ENCODE assay signal across 8 cellular contexts in genomic region chr7:157011333-157012112, GRCh38. TPM values are rescaled to one million over a fixed set of nuclear protein-coding genes. Genes with fewer than 3 reads are reported as not detected.
A peak's percentile ranks its signal among the peaks of the same experiment; 100 is the strongest.
DNase-seq lines count a peak whose midpoint lies in the region; ATAC-seq and TF ChIP-seq lines count a peak whose summit lies in the region.

No MANE protein-coding gene starts in this region.

- H3K27ac Mint-ChIP-seq in type B pancreatic cell = peak overlapping the region; percentile 8

- no peaks in the 10 kb centered on the region for H3K36me3 Mint-ChIP-seq in type B pancreatic cell

- H3K4me1 Mint-ChIP-seq in type B pancreatic cell (ENCODE audit: unreplicated experiment) = peaks cover 6% of the 10 kb centered on the region

- TF ChIP-seq CTCF in type B pancreatic cell (conservative IDR thresholded peaks at IDR 0.05) = no peak
- TF ChIP-seq CTCF in omental fat pad (IDR thresholded peaks at IDR 0.05) = no peak

- H3K4me3 Mint-ChIP-seq in type B pancreatic cell = peak overlapping the region; percentile 79

- no peak overlapping the region for H3K27ac ChIP-seq in esophagus (ENCODE audit: low read depth in 2 of 2, low read length in 1 of 2)

- no peaks in the 10 kb centered on the region for H3K9me3 ChIP-seq in esophagus (ENCODE audit: control insufficient read depth in 2 of 2, insufficient read depth in 1 of 2, low read depth in 1 of 2, low read length in 1 of 2)

- 3 to 5% methylated on average over 35 to 37 of the region's 37 CpGs for WGBS in esophagus, 2 donors

- H3K27me3 ChIP-seq in esophagus (ENCODE audit: control insufficient read depth in 1 of 2, insufficient read depth in 2 of 2, low read length in 2 of 2) = peaks cover 7 to 25% of the 10 kb centered on the region in 2 donors

- peaks cover 5 to 12% of the 10 kb centered on the region in 2 donors for H3K4me1 ChIP-seq in esophagus (ENCODE audit: control insufficient read depth in 2 of 2, insufficient read depth in 2 of 2, low read length in 1 of 2)

- peak overlapping the region; percentile 57 to 65 for H3K4me3 ChIP-seq in esophagus (ENCODE audit: low read depth in 1 of 2, low read length in 2 of 2)

- ATAC-seq in Right ventricle myocardium inferior (no peak), left cardiac atrium (no peak), GM21367 (IDR thresholded peaks at IDR 0.05; ENCODE audit: unreplicated experiment) (no peak), omental fat pad (ENCODE audit: low FRiP score) (no peak), left colon (no peak)

- no peaks in the 10 kb centered on the region for H3K9me3 Mint-ChIP-seq in type B pancreatic cell

- H3K36me3 ChIP-seq in esophagus (ENCODE audit: control insufficient read depth in 2 of 2, insufficient read depth in 2 of 2, low read length in 1 of 2) = no peaks in the 10 kb centered on the region

- peaks cover 85% of the 10 kb centered on the region for H3K27me3 Mint-ChIP-seq in type B pancreatic cell

- intact Hi-C loops in Right ventricle myocardium inferior (cut with DNase I) = no loop called here
- intact Hi-C loops in left cardiac atrium (cut with DNase I) = no loop called here
- intact Hi-C loops in left colon (cut with DNase I, micrococcal nuclease) = no loop called here

- DNase-seq in Right ventricle myocardium inferior (ENCODE audit: missing footprints) (peak; percentile 42), left cardiac atrium (no peak), NCI-H69 (lab: John Stamatoyannopoulos, UW) (peak; percentile 76), type B pancreatic cell (ENCODE audit: extremely low spot score, unreplicated experiment) (no peak), omental fat pad (ENCODE audit: low spot score) (no peak), left colon (no peak)

RNA-seq across cellular contexts. Expression of gene MNX1, which starts 1.1 kb away (rescaled TPM):
- total RNA-seq in Right ventricle myocardium inferior (not detected), left cardiac atrium (not detected), type B pancreatic cell (ENCODE audit: low replicate concordance) (14.9 and 27.0 TPM in 2 replicates), omental fat pad (not detected), left colon (10 to 100 TPM; 15.9 to 20.4 TPM)
- polyA plus RNA-seq in esophagus = under 1 TPM; 0.06 to 0.08 TPM

Comparison
In these comparisons a context has a peak if more than half of its experiments do, and no peak if none do; other contexts are left out.
1. DNase-seq: peak in Right ventricle myocardium inferior (single experiment) and NCI-H69 (single experiment); none in left cardiac atrium (single experiment), type B pancreatic cell (single experiment), omental fat pad (single experiment) and left colon (0 of 2).
2. RNA of gene MNX1, which starts 1.1 kb away (total RNA-seq): 15.9 to 20.4 TPM in left colon and 14.9 to 27.0 TPM in type B pancreatic cell; not detected in Right ventricle myocardium inferior (single experiment), not detected in left cardiac atrium and not detected in omental fat pad; every median in the first group is over 10 times any median in the second.